Comparison of ENCODE assay signal across 1 cellular context in the genomic region with DNA sequence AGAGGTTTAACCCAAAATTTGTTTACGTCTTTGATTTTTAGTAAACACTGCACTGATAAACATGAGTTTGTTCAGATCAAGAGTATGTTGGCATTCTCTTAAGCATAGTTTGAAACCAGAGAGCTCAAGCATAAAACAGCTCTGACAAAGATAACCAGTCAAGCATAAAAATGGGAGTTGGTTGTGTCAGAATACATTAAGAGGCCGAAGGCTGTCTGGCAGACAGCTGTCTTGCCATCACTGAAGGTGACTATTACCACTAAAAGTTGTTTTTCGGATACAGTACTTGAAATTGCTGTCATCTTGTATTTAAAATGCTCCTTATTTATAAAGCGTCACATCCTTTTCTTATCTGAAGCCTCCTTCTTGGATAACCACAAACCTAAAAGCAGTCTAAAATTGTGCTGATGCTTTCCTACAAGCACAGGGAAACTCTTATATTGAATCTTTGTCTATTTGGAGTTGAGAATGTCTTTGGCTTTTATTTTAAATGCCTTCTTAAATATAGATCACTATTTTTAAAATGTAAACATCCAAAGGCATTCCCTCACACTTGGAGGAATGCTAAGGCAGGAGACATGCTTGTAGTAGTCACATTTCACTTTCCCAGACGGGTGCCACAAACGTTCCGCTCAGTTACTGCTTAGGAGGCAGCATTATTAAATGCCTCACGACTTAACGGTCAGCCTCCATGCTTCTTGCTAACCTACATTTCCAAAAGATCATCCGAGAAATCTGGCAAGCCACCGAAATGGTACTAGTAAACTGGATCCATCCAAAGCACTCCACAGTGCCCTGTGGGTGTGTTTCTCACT.
TF ChIP-seq lines count a peak whose summit lies in the region.

No MANE protein-coding gene starts in this region.

TF ChIP-seq in GM23338, 12 proteins besides CTCF, POLR2A, EP300 and RAD21 (continued from another document):
- TF ChIP-seq, protein P1, sequence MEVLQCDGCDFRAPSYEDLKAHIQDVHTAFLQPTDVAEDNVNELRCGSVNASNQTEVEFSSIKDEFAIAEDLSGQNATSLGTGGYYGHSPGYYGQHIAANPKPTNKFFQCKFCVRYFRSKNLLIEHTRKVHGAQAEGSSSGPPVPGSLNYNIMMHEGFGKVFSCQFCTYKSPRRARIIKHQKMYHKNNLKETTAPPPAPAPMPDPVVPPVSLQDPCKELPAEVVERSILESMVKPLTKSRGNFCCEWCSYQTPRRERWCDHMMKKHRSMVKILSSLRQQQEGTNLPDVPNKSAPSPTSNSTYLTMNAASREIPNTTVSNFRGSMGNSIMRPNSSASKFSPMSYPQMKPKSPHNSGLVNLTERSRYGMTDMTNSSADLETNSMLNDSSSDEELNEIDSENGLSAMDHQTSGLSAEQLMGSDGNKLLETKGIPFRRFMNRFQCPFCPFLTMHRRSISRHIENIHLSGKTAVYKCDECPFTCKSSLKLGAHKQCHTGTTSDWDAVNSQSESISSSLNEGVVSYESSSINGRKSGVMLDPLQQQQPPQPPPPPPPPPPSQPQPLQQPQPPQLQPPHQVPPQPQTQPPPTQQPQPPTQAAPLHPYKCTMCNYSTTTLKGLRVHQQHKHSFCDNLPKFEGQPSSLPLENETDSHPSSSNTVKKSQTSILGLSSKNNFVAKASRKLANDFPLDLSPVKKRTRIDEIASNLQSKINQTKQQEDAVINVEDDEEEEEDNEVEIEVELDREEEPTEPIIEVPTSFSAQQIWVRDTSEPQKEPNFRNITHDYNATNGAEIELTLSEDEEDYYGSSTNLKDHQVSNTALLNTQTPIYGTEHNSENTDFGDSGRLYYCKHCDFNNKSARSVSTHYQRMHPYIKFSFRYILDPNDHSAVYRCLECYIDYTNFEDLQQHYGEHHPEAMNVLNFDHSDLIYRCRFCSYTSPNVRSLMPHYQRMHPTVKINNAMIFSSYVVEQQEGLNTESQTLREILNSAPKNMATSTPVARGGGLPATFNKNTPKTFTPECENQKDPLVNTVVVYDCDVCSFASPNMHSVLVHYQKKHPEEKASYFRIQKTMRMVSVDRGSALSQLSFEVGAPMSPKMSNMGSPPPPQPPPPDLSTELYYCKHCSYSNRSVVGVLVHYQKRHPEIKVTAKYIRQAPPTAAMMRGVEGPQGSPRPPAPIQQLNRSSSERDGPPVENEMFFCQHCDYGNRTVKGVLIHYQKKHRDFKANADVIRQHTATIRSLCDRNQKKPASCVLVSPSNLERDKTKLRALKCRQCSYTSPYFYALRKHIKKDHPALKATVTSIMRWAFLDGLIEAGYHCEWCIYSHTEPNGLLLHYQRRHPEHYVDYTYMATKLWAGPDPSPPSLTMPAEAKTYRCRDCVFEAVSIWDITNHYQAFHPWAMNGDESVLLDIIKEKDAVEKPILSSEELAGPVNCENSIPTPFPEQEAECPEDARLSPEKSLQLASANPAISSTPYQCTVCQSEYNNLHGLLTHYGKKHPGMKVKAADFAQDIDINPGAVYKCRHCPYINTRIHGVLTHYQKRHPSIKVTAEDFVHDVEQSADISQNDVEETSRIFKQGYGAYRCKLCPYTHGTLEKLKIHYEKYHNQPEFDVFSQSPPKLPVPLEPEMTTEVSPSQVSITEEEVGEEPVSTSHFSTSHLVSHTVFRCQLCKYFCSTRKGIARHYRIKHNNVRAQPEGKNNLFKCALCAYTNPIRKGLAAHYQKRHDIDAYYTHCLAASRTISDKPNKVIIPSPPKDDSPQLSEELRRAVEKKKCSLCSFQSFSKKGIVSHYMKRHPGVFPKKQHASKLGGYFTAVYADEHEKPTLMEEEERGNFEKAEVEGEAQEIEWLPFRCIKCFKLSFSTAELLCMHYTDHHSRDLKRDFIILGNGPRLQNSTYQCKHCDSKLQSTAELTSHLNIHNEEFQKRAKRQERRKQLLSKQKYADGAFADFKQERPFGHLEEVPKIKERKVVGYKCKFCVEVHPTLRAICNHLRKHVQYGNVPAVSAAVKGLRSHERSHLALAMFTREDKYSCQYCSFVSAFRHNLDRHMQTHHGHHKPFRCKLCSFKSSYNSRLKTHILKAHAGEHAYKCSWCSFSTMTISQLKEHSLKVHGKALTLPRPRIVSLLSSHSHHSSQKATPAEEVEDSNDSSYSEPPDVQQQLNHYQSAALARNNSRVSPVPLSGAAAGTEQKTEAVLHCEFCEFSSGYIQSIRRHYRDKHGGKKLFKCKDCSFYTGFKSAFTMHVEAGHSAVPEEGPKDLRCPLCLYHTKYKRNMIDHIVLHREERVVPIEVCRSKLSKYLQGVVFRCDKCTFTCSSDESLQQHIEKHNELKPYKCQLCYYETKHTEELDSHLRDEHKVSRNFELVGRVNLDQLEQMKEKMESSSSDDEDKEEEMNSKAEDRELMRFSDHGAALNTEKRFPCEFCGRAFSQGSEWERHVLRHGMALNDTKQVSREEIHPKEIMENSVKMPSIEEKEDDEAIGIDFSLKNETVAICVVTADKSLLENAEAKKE (CRISPR knock-in tag; IDR thresholded peaks at IDR 0.05), result no peak
- TF ChIP-seq JUNB (IDR thresholded peaks at IDR 0.05; ENCODE audit: unreplicated experiment) (no peak), REST (IDR thresholded peaks at IDR 0.05; ENCODE audit: unreplicated experiment) (no peak), EZH2phosphoT487 (IDR thresholded peaks at IDR 0.05; ENCODE audit: unreplicated experiment) (no peak), ZNF331 (CRISPR knock-in tag; IDR thresholded peaks at IDR 0.05; ENCODE audit: low read depth) (no peak), STAT1 (IDR thresholded peaks at IDR 0.05; ENCODE audit: unreplicated experiment) (no peak), EZH2 (IDR thresholded peaks at IDR 0.05; ENCODE audit: low read depth, unreplicated experiment) (no peak), ZNF114 (CRISPR knock-in tag; IDR thresholded peaks at IDR 0.05) (no peak), ETS1 (IDR thresholded peaks at IDR 0.05) (no peak), NANOG (IDR thresholded peaks at IDR 0.05; ENCODE audit: borderline replicate concordance) (no peak)
